In the genomic region with DNA sequence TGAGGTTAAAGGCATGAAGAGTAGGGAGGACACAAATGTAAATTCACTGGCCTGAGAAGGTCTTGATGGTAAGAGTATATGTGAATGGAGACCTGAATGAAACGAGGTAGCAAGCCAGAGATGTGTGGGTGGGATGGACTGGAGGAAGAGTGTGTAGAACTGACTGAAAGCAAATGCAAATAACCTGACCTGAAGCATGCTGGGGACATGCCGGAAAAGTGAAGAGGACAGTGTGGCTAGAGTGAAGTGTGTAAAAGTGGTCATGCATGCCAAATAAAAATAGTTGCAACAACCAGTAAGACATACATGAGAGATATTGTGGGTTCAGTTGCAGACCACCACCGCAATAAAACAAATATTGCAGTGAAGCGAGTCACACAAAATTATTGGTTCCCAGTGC, we compare ENCODE assay signal across 1 cellular context.
TF ChIP-seq lines count a peak whose summit lies in the region.

No MANE protein-coding gene starts in this region.

TF ChIP-seq in IMR-90, 13 proteins besides CTCF, POLR2A, EP300 and RAD21:
- TF ChIP-seq, protein P1, sequence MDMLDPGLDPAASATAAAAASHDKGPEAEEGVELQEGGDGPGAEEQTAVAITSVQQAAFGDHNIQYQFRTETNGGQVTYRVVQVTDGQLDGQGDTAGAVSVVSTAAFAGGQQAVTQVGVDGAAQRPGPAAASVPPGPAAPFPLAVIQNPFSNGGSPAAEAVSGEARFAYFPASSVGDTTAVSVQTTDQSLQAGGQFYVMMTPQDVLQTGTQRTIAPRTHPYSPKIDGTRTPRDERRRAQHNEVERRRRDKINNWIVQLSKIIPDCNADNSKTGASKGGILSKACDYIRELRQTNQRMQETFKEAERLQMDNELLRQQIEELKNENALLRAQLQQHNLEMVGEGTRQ (IDR thresholded peaks at IDR 0.05; ENCODE audit: low read depth, low read length): no peak
- TF ChIP-seq NFE2L2 (IDR thresholded peaks at IDR 0.05; ENCODE audit: low read depth, low read length): no peak
- TF ChIP-seq BHLHE40 (IDR thresholded peaks at IDR 0.05; ENCODE audit: low read depth, low read length): no peak
- TF ChIP-seq MAFK (IDR thresholded peaks at IDR 0.05; ENCODE audit: low read depth, low read length): no peak
- TF ChIP-seq MXI1 (IDR thresholded peaks at IDR 0.05; ENCODE audit: borderline replicate concordance, low read depth, low read length): no peak
- TF ChIP-seq SMC3 (IDR thresholded peaks at IDR 0.05; ENCODE audit: low read depth, low read length): no peak
- no peak for TF ChIP-seq CHD1 (IDR thresholded peaks at IDR 0.05; ENCODE audit: low read depth, low read length)
- TF ChIP-seq CEBPB (IDR thresholded peaks at IDR 0.05; ENCODE audit: low read depth, low read length): no peak
TF ChIP-seq in IMR-90: peak in this region for 0.
